ENCODE assay signal across 17 cellular contexts in the genomic region with DNA sequence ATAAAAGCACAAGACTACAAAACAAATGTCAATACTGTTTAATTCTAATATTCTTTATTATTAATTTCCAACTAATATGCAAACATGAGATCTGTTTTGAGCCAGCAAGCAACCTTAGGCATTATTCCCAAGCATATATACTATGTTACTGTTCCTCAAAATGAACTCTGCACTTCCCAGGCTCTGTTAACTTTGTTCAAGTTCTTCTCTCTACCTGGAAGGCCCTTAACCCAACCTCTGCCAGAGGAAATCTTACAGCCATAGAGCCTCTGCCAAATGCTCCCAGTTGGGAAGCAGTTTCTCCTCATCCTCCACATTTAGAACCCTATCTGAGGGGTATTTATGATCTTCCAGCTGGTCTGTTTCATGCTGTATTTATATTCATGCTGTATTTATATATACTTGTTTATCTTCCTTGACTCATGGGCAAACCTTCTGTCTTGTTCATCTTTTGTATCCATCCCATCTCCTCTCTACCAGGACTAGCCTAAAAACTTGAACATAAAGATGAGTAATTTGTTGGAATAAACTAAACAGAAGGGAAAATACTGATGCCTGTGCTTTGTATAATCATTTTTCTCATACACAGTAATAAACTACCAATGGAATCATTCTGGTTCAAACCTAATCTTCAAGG. TPM values are rescaled to one million over a fixed set of nuclear protein-coding genes. Genes with fewer than 3 reads are reported as not detected.
DNase-seq lines count a peak whose midpoint lies in the region; ATAC-seq, FAIRE-seq and TF ChIP-seq lines count a peak whose summit lies in the region.
"Had no signal": no experiment of that assay in that cellular context is flagged by ENCODE, and none has a peak within 500 bp of the region (broad histone marks: within the 10 kb centered on the region; RNA-seq: fewer than 3 reads in every experiment).

No MANE protein-coding gene starts in this region.

- peak overlapping the region; percentile 92 for H3K18ac ChIP-seq in IMR-90 (ENCODE audit: low read depth, low read length)

- H3K36me3 Mint-ChIP-seq in activated CD4-positive, alpha-beta T cell treated with anti-CD3 and anti-CD28 coated beads for 36 hours (ENCODE audit: low read depth) = peaks cover 59% of the 10 kb centered on the region
- peaks cover 17% of the 10 kb centered on the region for H3K36me3 Mint-ChIP-seq in chondrocyte (ENCODE audit: low read depth)

- no peaks in the 10 kb centered on the region for H3K27me3 Mint-ChIP-seq in activated CD4-positive, alpha-beta T cell treated with anti-CD3 and anti-CD28 coated beads for 36 hours
- H3K27me3 Mint-ChIP-seq in chondrocyte (ENCODE audit: low read depth) = no peaks in the 10 kb centered on the region
- H3K27me3 Mint-ChIP-seq: activated B cell treated with CpG ODN at 0.5 μM for 24 hours had no signal

- peak overlapping the region; percentile 72; the same call in 1 of the 2 replicates for H2BK120ac ChIP-seq in IMR-90 (ENCODE audit: low read depth, low read length)

- FAIRE-seq in urothelium cell line (lab: Jason Lieb, UNC) = no peak
- FAIRE-seq: A204.1, GM12892 had no signal

- peak overlapping the region; percentile 17 for H3K4me3 Mint-ChIP-seq in activated CD4-positive, alpha-beta T cell treated with anti-CD3 and anti-CD28 coated beads for 36 hours
- peak overlapping the region; percentile 97 for H3K4me3 Mint-ChIP-seq in chondrocyte (ENCODE audit: unreplicated experiment)
- H3K4me3 Mint-ChIP-seq: activated B cell treated with CpG ODN at 0.5 μM for 24 hours had no signal

- H3K9ac ChIP-seq in IMR-90 (ENCODE audit: low read depth, low read length) = no peak overlapping the region

- no peak overlapping the region for H3K56ac ChIP-seq in IMR-90 (ENCODE audit: extremely low read depth, insufficient read depth, low read length)

- H4K5ac ChIP-seq in IMR-90 (ENCODE audit: low read depth, low read length) = peak overlapping the region; percentile 80; the same call in 1 of the 2 replicates

- H3K23ac ChIP-seq in IMR-90 (ENCODE audit: low read depth, low read length) = no peak overlapping the region

- DNase-seq in activated CD4-positive, alpha-beta T cell treated with anti-CD3 and anti-CD28 coated beads for 36 hours = no peak
- DNase-seq in activated CD4-positive, alpha-beta T cell treated with anti-CD3 and anti-CD28 coated beads, Interleukin-2, amount 50 U/mL, for 48 hours = no peak
- peak; percentile 79 for DNase-seq in IMR-90
- DNase-seq in chondrocyte (ENCODE audit: low spot score) = no peak
- DNase-seq in urothelium cell line (ENCODE audit: low spot score) = no peak
- no peak for DNase-seq in transverse colon
- DNase-seq: activated B cell treated with CpG ODN at 0.5 μM for 24 hours; activated naive CD4-positive, alpha-beta T cell; esophagus squamous epithelium; NCI-H774; SHP77; uterus had no signal

- H3K14ac ChIP-seq in IMR-90 (replicated peaks; ENCODE audit: low read depth, low read length) = no peak overlapping the region

- POLR2A ChIA-PET in activated CD4-positive, alpha-beta T cell treated with anti-CD3 and anti-CD28 coated beads for 36 hours (lab: Charles Lee) = no interaction called here
- POLR2A ChIA-PET in IMR-90 (lab: Charles Lee; ENCODE audit: unreplicated experiment) = interaction anchor here (0.6 kb wide), 1 partner anchor 16 kb away, joined by 4 read pairs; no protein-coding TSS in a partner anchor

- H3K27me3 ChIP-seq in IMR-90 (ENCODE audit: control insufficient read depth, insufficient read depth, low read length) (no peaks in the 10 kb centered on the region), neutrophil (no peaks in the 10 kb centered on the region), transverse colon (no peaks in the 10 kb centered on the region)
- H3K27me3 ChIP-seq: esophagus squamous epithelium, uterus had no signal

- no peaks in the 10 kb centered on the region for H3K9me3 ChIP-seq in IMR-90 (ENCODE audit: control insufficient read depth, insufficient read depth, low read length)
- H3K9me3 ChIP-seq in neutrophil = no peaks in the 10 kb centered on the region
- no peaks in the 10 kb centered on the region for H3K9me3 ChIP-seq in transverse colon
- H3K9me3 ChIP-seq: esophagus squamous epithelium, uterus had no signal

- H3K9me3 Mint-ChIP-seq in activated CD4-positive, alpha-beta T cell treated with anti-CD3 and anti-CD28 coated beads for 36 hours (ENCODE audit: low read depth) = no peaks in the 10 kb centered on the region
- no peaks in the 10 kb centered on the region for H3K9me3 Mint-ChIP-seq in chondrocyte (ENCODE audit: low read depth)
- H3K9me3 Mint-ChIP-seq: activated B cell treated with CpG ODN at 0.5 μM for 24 hours had no signal

- no peak overlapping the region for H2AFZ ChIP-seq in IMR-90 (replicated peaks; ENCODE audit: low read length, poor library complexity)

- TF ChIP-seq POLR2A in IMR-90 (IDR thresholded peaks at IDR 0.05; ENCODE audit: low read depth, low read length) = no peak
- TF ChIP-seq POLR2A in transverse colon (IDR thresholded peaks at IDR 0.05) = no peak

- no peak overlapping the region for H3K27ac Mint-ChIP-seq in activated CD4-positive, alpha-beta T cell treated with anti-CD3 and anti-CD28 coated beads for 36 hours
- H3K27ac Mint-ChIP-seq in chondrocyte (ENCODE audit: unreplicated experiment) = peak overlapping the region; percentile 64
- H3K27ac Mint-ChIP-seq: activated B cell treated with CpG ODN at 0.5 μM for 24 hours had no signal

- H2BK20ac ChIP-seq in IMR-90 (ENCODE audit: low read depth, low read length) = no peak overlapping the region

- no peak for ATAC-seq in activated CD4-positive, alpha-beta T cell treated with anti-CD3 and anti-CD28 coated beads for 36 hours
- peak; percentile 36 for ATAC-seq in IMR-90 (ENCODE audit: low read depth)
- ATAC-seq in GM21786 (IDR thresholded peaks at IDR 0.05; ENCODE audit: unreplicated experiment) = no peak
- ATAC-seq: sciatic nerve had no signal

- H4K8ac ChIP-seq in IMR-90 (ENCODE audit: low read depth in 2 of 2, low read length in 2 of 2) = no peak overlapping the region; a peak in 1 of 4 replicates

- H2AK5ac ChIP-seq in IMR-90 (ENCODE audit: low read depth, low read length) = no peak overlapping the region; the same call in 1 of the 2 replicates

- H3K36me3 ChIP-seq in IMR-90 (ENCODE audit: control insufficient read depth, insufficient read depth, low read length) (peaks cover 15% of the 10 kb centered on the region), neutrophil (peaks cover 45% of the 10 kb centered on the region), transverse colon (peaks cover 0 to 40% (median 13%) of the 10 kb centered on the region in 4 donors)
- H3K36me3 ChIP-seq: uterus had no signal

- intact Hi-C loops in activated CD4-positive, alpha-beta T cell treated with anti-CD3 and anti-CD28 coated beads for 36 hours (cut with DNase I, micrococcal nuclease) = loop anchor here in 1 of 2 experiments (10.0 kb wide), 1 partner anchor 1677 kb away; a partner anchor contains a TSS
- intact Hi-C loops in IMR-90 (cut with micrococcal nuclease) = loop anchor here (5.0 kb wide), 1 partner anchor 74 kb away; no protein-coding TSS in a partner anchor
- intact Hi-C loops in transverse colon (cut with DNase I; ENCODE audit: low total_unique reads) = no loop called here

- H2BK5ac ChIP-seq in IMR-90 (ENCODE audit: low read depth, low read length, poor library complexity, severe bottlenecking) = peak overlapping the region; percentile 91

- peak overlapping the region; percentile 72; the same call in 1 of the 2 replicates for H3K27ac ChIP-seq in IMR-90 (ENCODE audit: insufficient read depth, low read length)
- peak overlapping the region; percentile 99 for H3K27ac ChIP-seq in neutrophil
- H3K27ac ChIP-seq in transverse colon = no peak overlapping the region
- H3K27ac ChIP-seq: uterus had no signal

- BruUV-seq in IMR-90 (replicated peaks; lab: Mats Ljungman, UMichigan) = no TSS peak

- H3K4me1 Mint-ChIP-seq in activated CD4-positive, alpha-beta T cell treated with anti-CD3 and anti-CD28 coated beads for 36 hours = peaks cover 32% of the 10 kb centered on the region
- H3K4me1 Mint-ChIP-seq in chondrocyte (ENCODE audit: low read depth) = peaks cover 61% of the 10 kb centered on the region

- peaks cover 14 to 28% of the 10 kb centered on the region in 2 experiments for H3K79me1 ChIP-seq in IMR-90 (ENCODE audit: low read depth in 1 of 2, low read length in 2 of 2)

- peak overlapping the region; percentile 75 for H3K4me2 ChIP-seq in IMR-90 (ENCODE audit: low read depth, low read length)

- TF ChIP-seq RAD21 in IMR-90 (IDR thresholded peaks at IDR 0.05; ENCODE audit: low read length) = no peak

- CTCF ChIA-PET in activated CD4-positive, alpha-beta T cell treated with anti-CD3 and anti-CD28 coated beads for 36 hours (lab: Charles Lee) = interaction anchor here (1.6 kb wide), 1 partner anchor 369 kb away, joined by 3 read pairs; no protein-coding TSS in a partner anchor
- CTCF ChIA-PET in IMR-90 (lab: Yijun Ruan, JAX) = no interaction called here

- TF ChIP-seq CTCF in IMR-90 (conservative IDR thresholded peaks at IDR 0.05; ENCODE audit: low read depth, low read length) (no peak), chondrocyte (IDR thresholded peaks at IDR 0.05) (no peak), neutrophil (IDR thresholded peaks at IDR 0.05) (no peak), transverse colon (IDR thresholded peaks at IDR 0.05) (no peak)

- H2AK9ac ChIP-seq in IMR-90 (replicated peaks; ENCODE audit: low read depth, low read length, poor library complexity) = no peak overlapping the region

- H3K9me1 ChIP-seq in IMR-90 (ENCODE audit: insufficient read depth, low read length) = no peaks in the 10 kb centered on the region

- H3K4me3 ChIP-seq in IMR-90 (ENCODE audit: insufficient read depth, low read depth, low read length) (no peak overlapping the region), neutrophil (ENCODE audit: low read depth in 1 of 2, low read length in 1 of 2) (peak overlapping the region; percentile 21 to 93), transverse colon (no peak overlapping the region)
- H3K4me3 ChIP-seq: uterus had no signal

- H2BK15ac ChIP-seq in IMR-90 (ENCODE audit: low read depth, low read length) = no peak overlapping the region

- peak overlapping the region; percentile 24; the same call in 1 of the 2 replicates for H3K4ac ChIP-seq in IMR-90 (ENCODE audit: low read depth, low read length)

- peaks cover 4% of the 10 kb centered on the region for H3K4me1 ChIP-seq in IMR-90 (ENCODE audit: control insufficient read depth, insufficient read depth, low read length)
- H3K4me1 ChIP-seq in neutrophil (ENCODE audit: control insufficient read depth in 1 of 2, insufficient read depth in 1 of 2, low read depth in 1 of 2, low read length in 1 of 2) = peaks cover 66 to 70% of the 10 kb centered on the region in 2 experiments
- H3K4me1 ChIP-seq in transverse colon = peaks cover 4 to 54% (median 42%) of the 10 kb centered on the region in 4 donors

- H4K91ac ChIP-seq in IMR-90 (ENCODE audit: insufficient read depth, low read depth, low read length) = no peak overlapping the region; the same call in 1 of the 2 replicates

- H4K20me1 ChIP-seq in IMR-90 (ENCODE audit: insufficient read depth, low read length) = peaks cover 32% of the 10 kb centered on the region

- in situ Hi-C loops in IMR-90 (cut with MboI; ENCODE audit: low sequenced_read_pairs) (no loop called here), transverse colon (cut with MboI; ENCODE audit: low pct_ligation_motif_present in 1 of 4, low pct_unique_long_range_greater_than_20kb in 1 of 4, low sequenced_read_pairs in 3 of 4) (loop anchor here in 1 of 4 donors (10.0 kb wide), 1 partner anchor 157 kb away; a partner anchor contains a TSS)

- dilution Hi-C loops in IMR-90 (cut with HindIII; ENCODE audit: low sequenced_read_pairs, unreplicated experiment) = no loop called here

- TF ChIP-seq EP300 in transverse colon (IDR thresholded peaks at IDR 0.05; ENCODE audit: low read depth) = no peak

RNA-seq across cellular contexts. Expression of a gene that starts 5.3 kb away (rescaled TPM):
- 100 to 1,000 TPM; 116 to 129 TPM for total RNA-seq in activated CD4-positive, alpha-beta T cell treated with anti-CD3 and anti-CD28 coated beads for 36 hours
- total RNA-seq in IMR-90 (2012; rRNA removed) = 26.7 and 41.9 TPM in 2 replicates
- polyA plus RNA-seq in IMR-90 (2012; rRNA removed) = 18.3 and 21.8 TPM in 2 replicates
- polyA plus RNA-seq in IMR-90 (2012; cell fraction: cytosol; rRNA removed) = 3.4 and 5.5 TPM in 2 replicates
- polyA plus RNA-seq in IMR-90 (2012; cell fraction: nucleus; rRNA removed; ENCODE audit: low replicate concordance) = 14.2 and 60.5 TPM in 2 replicates
- total RNA-seq in chondrocyte = 121 to 314 TPM (median 123 TPM) in 3 replicates
- 100 to 1,000 TPM in 3 of 4 donors, 10 to 100 TPM in 1; 50.5 to 174 (median 133) TPM for total RNA-seq in transverse colon

Comparison
In these comparisons a context has a peak if more than half of its experiments do, and no peak if none do; other contexts are left out.
1. H3K27ac ChIP-seq: peak in IMR-90 (single experiment) and neutrophil (single experiment); none in transverse colon (0 of 4).
2. H3K4me3 ChIP-seq: peak in neutrophil (2 of 2); none in IMR-90 (single experiment) and transverse colon (0 of 4).